ENCODE assay signal across 26 cellular contexts in genomic region chr7:49322476-49322875, GRCh38.
"Had no signal": no experiment of that assay in that cellular context is flagged by ENCODE, and none has a peak within 500 bp of the region (broad histone marks: within the 10 kb centered on the region; RNA-seq: fewer than 3 reads in every experiment).

No MANE protein-coding gene starts in this region.

- H3K4me3 ChIP-seq: colonic mucosa, esophagus squamous epithelium, left lung, mucosa of descending colon, pancreas, right atrium auricular region, smooth muscle cell, suprapubic skin, transverse colon, upper lobe of right lung, uterus had no signal

- DNase-seq: colonic mucosa; effector memory CD4-positive, alpha-beta T cell; erythroblast; esophagus squamous epithelium; hypothalamus; kidney; left lung; mesenchymal stem cell; mucosa of descending colon; naive B cell; pancreas; stimulated activated CD4-positive, alpha-beta T cell treated with anti-CD3 and anti-CD28 coated beads, Interleukin-12 subunit alpha, Interleukin-12 subunit beta, amount 100 ng/mL, for 4 hours; stimulated activated CD4-positive, alpha-beta T cell treated with anti-CD3 and anti-CD28 coated beads, Interleukin-1b, Interleukin-23, amount 100 ng/mL, for 48 hours; stimulated activated CD4-positive, alpha-beta T cell treated with anti-CD3 and anti-CD28 coated beads, Interleukin-4, amount 100 ng/mL, for 1 hour; stimulated activated CD8-positive, alpha-beta memory T cell treated with anti-CD3 and anti-CD28 coated beads, Interleukin-4, amount 100 ng/mL, for 48 hours; stimulated activated naive CD4-positive, alpha-beta T cell; stimulated activated naive CD8-positive, alpha-beta T cell treated with anti-CD3 and anti-CD28 coated beads, Interleukin-15, amount 100 ng/mL, for 72 hours; transverse colon; upper lobe of right lung; uterus had no signal

- ATAC-seq: left lung; mucosa of descending colon; natural killer cell treated with Interleukin-12 subunit alpha and Interleukin-12 subunit beta and Interleukin-15 and Interleukin-18, amount 100 ng/mL, for 72 hours; pancreas; sciatic nerve; stimulated activated naive CD8-positive, alpha-beta T cell treated with anti-CD3 and anti-CD28 coated beads, Interleukin-15, amount 100 ng/mL, for 72 hours; upper lobe of right lung had no signal

- H3K27ac ChIP-seq: colonic mucosa, esophagus squamous epithelium, left lung, neutrophil, pancreas, right atrium auricular region, suprapubic skin, transverse colon, upper lobe of right lung, uterus had no signal

- H3K36me3 ChIP-seq: colonic mucosa, esophagus squamous epithelium, left lung, neutrophil, pancreas, right atrium auricular region, suprapubic skin, transverse colon, upper lobe of right lung, uterus had no signal

- H3K4me1 ChIP-seq: colonic mucosa, esophagus squamous epithelium, left lung, pancreas, right atrium auricular region, suprapubic skin, transverse colon, upper lobe of right lung, uterus had no signal

- H3K9me3 ChIP-seq: colonic mucosa, esophagus squamous epithelium, left lung, mucosa of descending colon, neutrophil, pancreas, right atrium auricular region, suprapubic skin, transverse colon, upper lobe of right lung, uterus had no signal

- H3K27me3 ChIP-seq: colonic mucosa, esophagus squamous epithelium, left lung, neutrophil, pancreas, right atrium auricular region, suprapubic skin, transverse colon, upper lobe of right lung, uterus had no signal
